21 cellular contexts compared by ENCODE assay signal in genomic region chrX:53704294-53704693, GRCh38. TPM values are rescaled to one million over a fixed set of nuclear protein-coding genes. Genes with fewer than 3 reads are reported as not detected.
DNase-seq lines count a peak whose midpoint lies in the region; ATAC-seq, FAIRE-seq and TF ChIP-seq lines count a peak whose summit lies in the region.
"Had no signal": no experiment of that assay in that cellular context is flagged by ENCODE, and none has a peak within 500 bp of the region (broad histone marks: within the 10 kb centered on the region; RNA-seq: fewer than 3 reads in every experiment).

No MANE protein-coding gene starts in this region.

- POLR2A ChIA-PET in RWPE1 (lab: Yijun Ruan, JAX; ENCODE audit: low non-redundant PET), result no interaction called here

- peak; percentile 72 for FAIRE-seq in GM12892 (lab: Jason Lieb, UNC)
- FAIRE-seq: G401.6 had no signal

- no peak for TF ChIP-seq POLR2A in GM12892 (IDR thresholded peaks at IDR 0.05; ENCODE audit: low read depth, low read length)

- TF ChIP-seq CTCF in GM20000 (IDR thresholded peaks at IDR 0.05; ENCODE audit: extremely low read depth, missing control alignments) (no peak), RWPE1 (conservative IDR thresholded peaks at IDR 0.05; ENCODE audit: low read depth) (no peak)

- peak; percentile 81 for ATAC-seq in HG03095 (IDR thresholded peaks at IDR 0.05; ENCODE audit: unreplicated experiment)
- no peak for ATAC-seq in HG02840 (IDR thresholded peaks at IDR 0.05; ENCODE audit: low FRiP score, unreplicated experiment)
- ATAC-seq: esophagus mucosa, GM23338, heart right ventricle, sciatic nerve had no signal

- H3K27ac ChIP-seq in RWPE1, result no peak overlapping the region
- H3K27ac ChIP-seq: coronary artery, heart right ventricle, uterus had no signal

- DNase-seq in GM12892 (ENCODE audit: insufficient read length), result no peak
- DNase-seq in GM20000 (ENCODE audit: low spot score), result peak; percentile 32
- DNase-seq in NOMO-1 treated with dmso at 0.1 percent for 144 hours (lab: John Stamatoyannopoulos, UW; ENCODE audit: unreplicated experiment), result peak; percentile 15
- no peak for DNase-seq in activated T-cell treated with anti-CD3 and anti-CD28 coated beads, Interleukin-2, amount 50 U/mL, for 1 hour
- no peak for DNase-seq in dedifferentiated amniotic fluid mesenchymal stem cell (ENCODE audit: extremely low spot score)
- no peak for DNase-seq in RWPE1 (ENCODE audit: low spot score)
- DNase-seq: ACHN; activated gamma-delta T cell; CD8-positive, alpha-beta memory T cell; heart right ventricle; NCI-H1092; occipital lobe; stimulated activated CD4-positive, alpha-beta T cell treated with anti-CD3 and anti-CD28 coated beads, Interleukin-4, amount 100 ng/mL, for 4 hours; uterus had no signal

- CTCF ChIA-PET in RWPE1 (lab: Yijun Ruan, JAX), result interaction anchor here (0.7 kb wide), 2 partner anchors 9 to 931 kb away, joined by 4 to 6 read pairs; no protein-coding TSS in a partner anchor

RNA-seq across cellular contexts. Expression of gene HUWE1, which starts 17.8 kb away (rescaled TPM):
- polyA plus RNA-seq in GM12892 (2012; ENCODE audit: missing spikeins), result 79.8 TPM

Comparison
In these comparisons a context has a peak if more than half of its experiments do, and no peak if none do; other contexts are left out.
1. DNase-seq: peak in GM20000 (single experiment) and NOMO-1 treated with dmso at 0.1 percent for 144 hours (single experiment); none in GM12892 (single experiment), activated T-cell treated with anti-CD3 and anti-CD28 coated beads, Interleukin-2, amount 50 U/mL, for 1 hour (single experiment), dedifferentiated amniotic fluid mesenchymal stem cell (single experiment) and RWPE1 (single experiment).